ENCODE assay signal across 1 cellular context in the genomic region with DNA sequence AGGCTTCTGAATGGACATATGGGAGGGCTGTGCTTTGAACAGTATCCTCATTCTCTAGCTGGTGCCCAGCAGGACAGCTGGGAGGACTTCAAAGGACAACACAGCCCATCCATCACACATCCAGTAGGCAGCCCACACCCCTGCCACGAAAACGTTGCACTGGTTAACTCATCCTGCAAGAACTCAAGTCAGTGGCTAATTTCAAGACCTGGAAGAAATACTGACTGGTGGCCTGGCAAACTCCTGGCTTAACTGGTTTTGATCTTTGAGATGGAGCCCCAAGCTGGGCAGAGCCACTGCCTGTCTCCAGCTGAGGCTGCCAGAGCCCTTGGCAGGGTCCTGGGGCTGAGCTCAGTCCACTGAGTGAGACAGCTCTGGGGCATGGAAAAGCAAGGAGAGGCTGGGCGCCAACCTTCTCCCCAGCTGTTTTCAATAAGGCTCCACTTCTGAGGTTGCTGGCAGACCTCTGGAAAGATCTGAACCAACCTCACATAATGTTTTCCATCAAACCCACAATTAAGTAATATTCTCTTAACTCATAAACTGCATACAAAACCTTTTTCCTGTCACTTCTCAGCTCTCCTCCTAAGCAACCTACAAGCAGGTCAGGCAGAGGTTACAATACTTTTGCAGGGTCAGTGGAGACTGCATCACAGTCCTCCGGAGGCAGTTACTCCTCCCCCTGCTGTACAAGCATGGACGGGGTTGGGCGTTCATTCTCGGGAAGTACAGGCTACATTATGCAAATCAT.
TF ChIP-seq lines count a peak whose summit lies in the region.

No MANE protein-coding gene starts in this region.

TF ChIP-seq in HepG2, 621 proteins besides CTCF, POLR2A, EP300 and RAD21 (continued from another document):
- TF ChIP-seq, protein P1, sequence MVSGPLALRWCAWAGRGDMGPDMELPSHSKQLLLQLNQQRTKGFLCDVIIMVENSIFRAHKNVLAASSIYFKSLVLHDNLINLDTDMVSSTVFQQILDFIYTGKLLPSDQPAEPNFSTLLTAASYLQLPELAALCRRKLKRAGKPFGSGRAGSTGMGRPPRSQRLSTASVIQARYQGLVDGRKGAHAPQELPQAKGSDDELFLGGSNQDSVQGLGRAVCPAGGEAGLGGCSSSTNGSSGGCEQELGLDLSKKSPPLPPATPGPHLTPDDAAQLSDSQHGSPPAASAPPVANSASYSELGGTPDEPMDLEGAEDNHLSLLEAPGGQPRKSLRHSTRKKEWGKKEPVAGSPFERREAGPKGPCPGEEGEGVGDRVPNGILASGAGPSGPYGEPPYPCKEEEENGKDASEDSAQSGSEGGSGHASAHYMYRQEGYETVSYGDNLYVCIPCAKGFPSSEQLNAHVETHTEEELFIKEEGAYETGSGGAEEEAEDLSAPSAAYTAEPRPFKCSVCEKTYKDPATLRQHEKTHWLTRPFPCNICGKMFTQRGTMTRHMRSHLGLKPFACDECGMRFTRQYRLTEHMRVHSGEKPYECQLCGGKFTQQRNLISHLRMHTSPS (CRISPR knock-in tag; IDR thresholded peaks at IDR 0.05; ENCODE audit: low read depth) = no peak
- TF ChIP-seq, protein P2, sequence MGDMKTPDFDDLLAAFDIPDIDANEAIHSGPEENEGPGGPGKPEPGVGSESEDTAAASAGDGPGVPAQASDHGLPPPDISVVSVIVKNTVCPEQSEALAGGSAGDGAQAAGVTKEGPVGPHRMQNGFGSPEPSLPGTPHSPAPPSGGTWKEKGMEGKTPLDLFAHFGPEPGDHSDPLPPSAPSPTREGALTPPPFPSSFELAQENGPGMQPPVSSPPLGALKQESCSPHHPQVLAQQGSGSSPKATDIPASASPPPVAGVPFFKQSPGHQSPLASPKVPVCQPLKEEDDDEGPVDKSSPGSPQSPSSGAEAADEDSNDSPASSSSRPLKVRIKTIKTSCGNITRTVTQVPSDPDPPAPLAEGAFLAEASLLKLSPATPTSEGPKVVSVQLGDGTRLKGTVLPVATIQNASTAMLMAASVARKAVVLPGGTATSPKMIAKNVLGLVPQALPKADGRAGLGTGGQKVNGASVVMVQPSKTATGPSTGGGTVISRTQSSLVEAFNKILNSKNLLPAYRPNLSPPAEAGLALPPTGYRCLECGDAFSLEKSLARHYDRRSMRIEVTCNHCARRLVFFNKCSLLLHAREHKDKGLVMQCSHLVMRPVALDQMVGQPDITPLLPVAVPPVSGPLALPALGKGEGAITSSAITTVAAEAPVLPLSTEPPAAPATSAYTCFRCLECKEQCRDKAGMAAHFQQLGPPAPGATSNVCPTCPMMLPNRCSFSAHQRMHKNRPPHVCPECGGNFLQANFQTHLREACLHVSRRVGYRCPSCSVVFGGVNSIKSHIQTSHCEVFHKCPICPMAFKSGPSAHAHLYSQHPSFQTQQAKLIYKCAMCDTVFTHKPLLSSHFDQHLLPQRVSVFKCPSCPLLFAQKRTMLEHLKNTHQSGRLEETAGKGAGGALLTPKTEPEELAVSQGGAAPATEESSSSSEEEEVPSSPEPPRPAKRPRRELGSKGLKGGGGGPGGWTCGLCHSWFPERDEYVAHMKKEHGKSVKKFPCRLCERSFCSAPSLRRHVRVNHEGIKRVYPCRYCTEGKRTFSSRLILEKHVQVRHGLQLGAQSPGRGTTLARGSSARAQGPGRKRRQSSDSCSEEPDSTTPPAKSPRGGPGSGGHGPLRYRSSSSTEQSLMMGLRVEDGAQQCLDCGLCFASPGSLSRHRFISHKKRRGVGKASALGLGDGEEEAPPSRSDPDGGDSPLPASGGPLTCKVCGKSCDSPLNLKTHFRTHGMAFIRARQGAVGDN (CRISPR knock-in tag; IDR thresholded peaks at IDR 0.05) = 0 out of 2 replicates have a peak, but pooled peaks have one; percentile 15
- TF ChIP-seq PRMT3 (CRISPR knock-in tag; IDR thresholded peaks at IDR 0.05; ENCODE audit: borderline replicate concordance, low read depth) (no peak), MED13 (CRISPR knock-in tag; IDR thresholded peaks at IDR 0.05) (no peak)
TF ChIP-seq in HepG2: peak in this region for 1.
